ENCODE assay signal across 10 cellular contexts in genomic region chr18:58865009-58865345, GRCh38. TPM values are rescaled to one million over a fixed set of nuclear protein-coding genes. Genes with fewer than 3 reads are reported as not detected.
DNase-seq lines count a peak whose midpoint lies in the region; ATAC-seq and TF ChIP-seq lines count a peak whose summit lies in the region.
"Had no signal": no experiment of that assay in that cellular context is flagged by ENCODE, and none has a peak within 500 bp of the region (broad histone marks: within the 10 kb centered on the region; RNA-seq: fewer than 3 reads in every experiment).

No MANE protein-coding gene starts in this region.

- H3K36me3 ChIP-seq in cardiac muscle cell: peaks cover 15% of the 10 kb centered on the region
- peaks cover 25% of the 10 kb centered on the region for H3K36me3 ChIP-seq in muscle layer of colon (ENCODE audit: insufficient read depth, low read length)

- peaks cover 48% of the 10 kb centered on the region for H3K36me3 Mint-ChIP-seq in type B pancreatic cell
- H3K36me3 Mint-ChIP-seq: activated naive CD8-positive, alpha-beta T cell treated with anti-CD3 and anti-CD28 coated beads, Interleukin-2, amount 10 ng/mL, durations not matched to agents 7 days and 5 days had no signal

- H3K4me1 ChIP-seq in cardiac muscle cell (ENCODE audit: low read depth) (peaks cover 73% of the 10 kb centered on the region), muscle layer of colon (ENCODE audit: insufficient read depth, low read length) (peaks cover 68% of the 10 kb centered on the region)

- no peak for ATAC-seq in left ventricle myocardium superior
- ATAC-seq in HG02763 (IDR thresholded peaks at IDR 0.05; ENCODE audit: unreplicated experiment): no peak

- H3K9me3 ChIP-seq in cardiac muscle cell (ENCODE audit: low read depth): no peaks in the 10 kb centered on the region
- no peaks in the 10 kb centered on the region for H3K9me3 ChIP-seq in muscle layer of colon (ENCODE audit: low read length)

- H3K4me1 Mint-ChIP-seq in type B pancreatic cell (ENCODE audit: unreplicated experiment): peaks cover 73% of the 10 kb centered on the region

- H3K4me3 ChIP-seq in cardiac muscle cell (peak overlapping the region; percentile 26), coronary artery (peak overlapping the region; percentile 79), muscle layer of colon (ENCODE audit: low read depth in 1 of 2, low read length in 2 of 2) (peak overlapping the region; percentile 17 to 60)

- peak overlapping the region; percentile 86 for H3K4me3 Mint-ChIP-seq in type B pancreatic cell

- no peaks in the 10 kb centered on the region for H3K9me3 Mint-ChIP-seq in type B pancreatic cell
- H3K9me3 Mint-ChIP-seq: activated naive CD8-positive, alpha-beta T cell treated with anti-CD3 and anti-CD28 coated beads, Interleukin-2, amount 10 ng/mL, durations not matched to agents 7 days and 5 days had no signal

- intact Hi-C loops in left ventricle myocardium superior (cut with micrococcal nuclease): loop anchor here (10.0 kb wide), 1 partner anchor 130 kb away; no protein-coding TSS in a partner anchor

- TF ChIP-seq CTCF in cardiac muscle cell (IDR thresholded peaks at IDR 0.05; ENCODE audit: low read depth, low read length) (no peak), coronary artery (IDR thresholded peaks at IDR 0.05) (no peak), type B pancreatic cell (conservative IDR thresholded peaks at IDR 0.05) (no peak)

- peak overlapping the region; percentile 64 for H3K9ac ChIP-seq in muscle layer of colon (ENCODE audit: low read length)

- H3K27ac Mint-ChIP-seq in type B pancreatic cell: peak overlapping the region; percentile 98
- H3K27ac Mint-ChIP-seq: activated naive CD8-positive, alpha-beta T cell treated with anti-CD3 and anti-CD28 coated beads, Interleukin-2, amount 10 ng/mL, durations not matched to agents 7 days and 5 days had no signal

- no peaks in the 10 kb centered on the region for H3K27me3 ChIP-seq in cardiac muscle cell
- H3K27me3 ChIP-seq in muscle layer of colon (ENCODE audit: control insufficient read depth in 1 of 2, insufficient read depth in 2 of 2, low read length in 2 of 2): no peaks in the 10 kb centered on the region

- H3K27ac ChIP-seq in cardiac muscle cell (peak overlapping the region; percentile 100), coronary artery (peak overlapping the region; percentile 99), muscle layer of colon (ENCODE audit: low read depth, low read length) (peak overlapping the region; percentile 83)

- H3K27me3 Mint-ChIP-seq in type B pancreatic cell: no peaks in the 10 kb centered on the region

- DNase-seq in cardiac muscle cell (ENCODE audit: low read depth in 1 of 2, low spot score in 1 of 2) (no peak), left ventricle myocardium superior (no peak), coronary artery (ENCODE audit: low spot score) (no peak), type B pancreatic cell (ENCODE audit: extremely low spot score, unreplicated experiment) (no peak), amniotic stem cell (lab: John Stamatoyannopoulos, UW) (no peak), iPS-NIHi7 (ENCODE audit: extremely low spot score) (no peak)
- DNase-seq: activated naive CD8-positive, alpha-beta T cell treated with anti-CD3 and anti-CD28 coated beads, Interleukin-2, amount 10 ng/mL, durations not matched to agents 7 days and 5 days; KBM-7 had no signal

RNA-seq across cellular contexts. Expression of gene ZNF532, which starts 0.3 kb away (rescaled TPM):
- total RNA-seq in cardiac muscle cell (66.5 and 108 TPM in 2 replicates), left ventricle myocardium superior (64.2 TPM), type B pancreatic cell (ENCODE audit: low replicate concordance) (80.0 and 137 TPM in 2 replicates)
- 28.2 and 42.0 TPM in 2 replicates for polyA plus RNA-seq in cardiac muscle cell

Comparison
In these comparisons a context has a peak if more than half of its experiments do, and no peak if none do; other contexts are left out.
1. H3K4me3 ChIP-seq: peak in every context shown above with its lines; median percentile 79 in coronary artery; 38 in muscle layer of colon; 26 in cardiac muscle cell.